Comparison of ENCODE assay signal across 18 cellular contexts in the genomic region with DNA sequence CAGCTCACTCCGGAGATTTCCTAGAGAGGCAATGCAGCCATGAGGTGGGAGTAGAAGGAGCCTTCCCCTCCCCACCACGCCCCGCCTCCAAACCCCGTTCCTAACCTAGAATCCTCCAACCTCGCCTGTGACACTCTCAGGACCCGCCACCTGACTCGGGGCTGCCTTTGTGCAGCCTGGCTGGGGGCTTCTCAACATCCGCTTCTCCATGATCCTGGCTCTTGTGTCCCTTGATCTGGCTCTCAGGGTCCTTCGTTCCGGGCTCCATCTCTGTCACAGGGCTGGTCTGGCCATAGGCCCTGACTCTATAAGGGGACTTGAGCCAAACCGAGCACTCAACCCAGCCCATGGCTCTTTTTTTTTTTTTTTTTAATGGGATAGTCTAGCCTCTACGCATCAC. TPM values are rescaled to one million over a fixed set of nuclear protein-coding genes. Genes with fewer than 3 reads are reported as not detected.
A peak's percentile ranks its signal among the peaks of the same experiment; 100 is the strongest.
DNase-seq lines count a peak whose midpoint lies in the region; TF ChIP-seq lines count a peak whose summit lies in the region.
"Had no signal": no experiment of that assay in that cellular context is flagged by ENCODE, and none has a peak within 500 bp of the region (broad histone marks: within the 10 kb centered on the region; RNA-seq: fewer than 3 reads in every experiment).

No MANE protein-coding gene starts in this region.

- no peaks in the 10 kb centered on the region for H3K79me1 ChIP-seq in H9 (ENCODE audit: insufficient read depth, low read depth, low read length, poor library complexity, severe bottlenecking)

- H3K4me2 ChIP-seq in H9 (ENCODE audit: insufficient read depth, insufficient read length, low read length) = no peak overlapping the region
- H3K4me2 ChIP-seq: A549; BLaER1 treated with 17β-estradiol and CSF1 and Interleukin-3, amounts not matched to agents 10 nM and 100 nM had no signal

- peaks cover 14% of the 10 kb centered on the region for H3K36me3 Mint-ChIP-seq in Caco-2 (ENCODE audit: insufficient read depth, unreplicated experiment)
- peaks cover 27 to 34% (median 31%) of the 10 kb centered on the region in 3 experiments for H3K36me3 Mint-ChIP-seq in H9 (ENCODE audit: insufficient read depth in 1 of 3, low read depth in 3 of 3)
- H3K36me3 Mint-ChIP-seq in neural crest cell (ENCODE audit: low read depth) = peaks cover 40% of the 10 kb centered on the region
- peaks cover 36% of the 10 kb centered on the region for H3K36me3 Mint-ChIP-seq in progenitor cell of endocrine pancreas (ENCODE audit: insufficient read depth)

- no peak overlapping the region for H3K18ac ChIP-seq in H9 (ENCODE audit: insufficient read length, low read depth, low read length)

- H4K20me1 ChIP-seq in H9 (ENCODE audit: control insufficient read depth, insufficient read depth, insufficient read length) = no peaks in the 10 kb centered on the region

- H3K14ac ChIP-seq in H9 (ENCODE audit: insufficient read depth, low read length) = no peak overlapping the region

- DNase-seq in Caco-2 (no peak), H9 (peak; percentile 23), neural crest cell (ENCODE audit: low read depth, low spot score) (no peak), progenitor cell of endocrine pancreas (ENCODE audit: low spot score, unreplicated experiment) (no peak), Peyer's patch (no peak), pons (ENCODE audit: low spot score) (no peak)
- no peak for DNase-seq in stimulated activated CD4-positive, alpha-beta T cell treated with anti-CD3 and anti-CD28 coated beads, Interleukin-12 subunit alpha, Interleukin-12 subunit beta, amount 100 ng/mL, for 4 hours
- DNase-seq: AML-193, DMS79 treated with DMSO at 0.1 percent for 48 hours, GF-D8 had no signal

- TF ChIP-seq POLR2A in Peyer's patch (IDR thresholded peaks at IDR 0.05) = no peak

- no peak overlapping the region for H3K23ac ChIP-seq in H9 (ENCODE audit: insufficient read length, low read depth, low read length)

- POLR2A ChIA-PET in Caco-2 (lab: Charles Lee) = no interaction called here

- H3K27ac ChIP-seq in H9 (ENCODE audit: insufficient read length, low read depth, low read length) = no peak overlapping the region
- no peak overlapping the region for H3K27ac ChIP-seq in Peyer's patch
- H3K27ac ChIP-seq: 22Rv1; A549; BLaER1 treated with 17β-estradiol and CSF1 and Interleukin-3, amounts not matched to agents 10 nM and 100 nM; C4-2B had no signal

- H3K4me1 Mint-ChIP-seq in Caco-2 (ENCODE audit: low read depth, unreplicated experiment) (no peaks in the 10 kb centered on the region), H9 (no peaks in the 10 kb centered on the region), neural crest cell (no peaks in the 10 kb centered on the region), progenitor cell of endocrine pancreas (ENCODE audit: low read depth) (peaks cover 6% of the 10 kb centered on the region)
- H3K4me1 Mint-ChIP-seq: B cell had no signal

- no CpG with 5 or more reads among the region's 12 CpGs for WGBS in H9 (ENCODE audit: extremely low coverage, insufficient read length, low lambda C conversion rate)

- no peak overlapping the region for H2BK12ac ChIP-seq in H9 (ENCODE audit: insufficient read length, low read depth, low read length)

- no peaks in the 10 kb centered on the region for H3K79me2 ChIP-seq in H9 (ENCODE audit: insufficient read depth, low read length)

- H3K9me3 ChIP-seq in Caco-2 (no peaks in the 10 kb centered on the region), H9 (ENCODE audit: control insufficient read depth, low read depth, low read length) (peaks cover 6% of the 10 kb centered on the region), Peyer's patch (no peaks in the 10 kb centered on the region)

- no peak overlapping the region for H2AFZ ChIP-seq in H9 (ENCODE audit: low read length)

- H2BK120ac ChIP-seq in H9 (ENCODE audit: low read depth, low read length, poor library complexity, severe bottlenecking) = no peak overlapping the region

- CTCF ChIA-PET in Caco-2 (lab: Charles Lee) = no interaction called here

- H2BK5ac ChIP-seq in H9 (ENCODE audit: insufficient read length, low read length) = no peak overlapping the region

- no peak overlapping the region for H3K4ac ChIP-seq in H9 (ENCODE audit: low read depth, low read length)

- H2AK5ac ChIP-seq in H9 (ENCODE audit: insufficient read length, low read length) = no peak overlapping the region

- H4K5ac ChIP-seq in H9 (ENCODE audit: insufficient read length, low read depth, low read length) = no peak overlapping the region

- no peak overlapping the region for H2BK20ac ChIP-seq in H9 (ENCODE audit: low read depth, low read length, poor library complexity, severe bottlenecking)

- no peaks in the 10 kb centered on the region; the same call in 1 of the 2 replicates for H3K4me1 ChIP-seq in Caco-2
- H3K4me1 ChIP-seq in H9 (ENCODE audit: insufficient read depth, low read length) = no peaks in the 10 kb centered on the region
- no peaks in the 10 kb centered on the region for H3K4me1 ChIP-seq in Peyer's patch
- H3K4me1 ChIP-seq: A549 had no signal

- H3K23me2 ChIP-seq in H9 (ENCODE audit: insufficient read length, low read depth, low read length, poor library complexity, severe bottlenecking) = no peaks in the 10 kb centered on the region

- H3T11ph ChIP-seq in H9 (ENCODE audit: low read length) = no peak overlapping the region

- H3K27me3 Mint-ChIP-seq in Caco-2 (ENCODE audit: insufficient read depth, unreplicated experiment) (no peaks in the 10 kb centered on the region), H9 (ENCODE audit: low read depth) (no peaks in the 10 kb centered on the region), neural crest cell (ENCODE audit: low read depth) (no peaks in the 10 kb centered on the region), progenitor cell of endocrine pancreas (no peaks in the 10 kb centered on the region)
- H3K27me3 Mint-ChIP-seq: B cell; CD4-positive, alpha-beta T cell had no signal

- intact Hi-C loops in Caco-2 (cut with micrococcal nuclease; ENCODE audit: unreplicated experiment) = no loop called here

- no peak overlapping the region for H3K4me3 Mint-ChIP-seq in Caco-2 (ENCODE audit: unreplicated experiment)
- H3K4me3 Mint-ChIP-seq in H9 = no peak overlapping the region
- no peak overlapping the region for H3K4me3 Mint-ChIP-seq in neural crest cell
- no peak overlapping the region for H3K4me3 Mint-ChIP-seq in progenitor cell of endocrine pancreas (ENCODE audit: low read depth)
- H3K4me3 Mint-ChIP-seq: B cell; CD4-positive, alpha-beta T cell; CD8-positive, alpha-beta T cell had no signal

- BruUV-seq in Caco-2 (replicated peaks; lab: Mats Ljungman, UMichigan) = no TSS peak

- H3K4me3 ChIP-seq in Caco-2 (ENCODE audit: low read depth, low read length) (no peak overlapping the region), Peyer's patch (no peak overlapping the region)
- H3K4me3 ChIP-seq: A549; BLaER1 treated with 17β-estradiol and CSF1 and Interleukin-3, amounts not matched to agents 10 nM and 100 nM had no signal

- H3K27me3 ChIP-seq in Caco-2 (replicated peaks; ENCODE audit: control insufficient read depth, insufficient read depth, low read length) = no peaks in the 10 kb centered on the region
- H3K27me3 ChIP-seq in H9 (ENCODE audit: insufficient read depth, low read length) = no peaks in the 10 kb centered on the region
- H3K27me3 ChIP-seq in Peyer's patch = no peaks in the 10 kb centered on the region
- H3K27me3 ChIP-seq: BLaER1 treated with 17β-estradiol and CSF1 and Interleukin-3, amounts not matched to agents 10 nM and 100 nM had no signal

- no peak overlapping the region for H2BK15ac ChIP-seq in H9 (ENCODE audit: low read depth, low read length)

- no peak overlapping the region for H4K91ac ChIP-seq in H9 (ENCODE audit: insufficient read length, low read depth, low read length)

- no peak overlapping the region for H4K8ac ChIP-seq in H9 (replicated peaks; ENCODE audit: insufficient read length, low read depth, low read length)

- peak overlapping the region; percentile 57 for H3K27ac Mint-ChIP-seq in Caco-2 (ENCODE audit: unreplicated experiment)
- no peak overlapping the region for H3K27ac Mint-ChIP-seq in H9
- H3K27ac Mint-ChIP-seq in neural crest cell (ENCODE audit: unreplicated experiment) = peak overlapping the region; percentile 39
- peak overlapping the region; percentile 46 for H3K27ac Mint-ChIP-seq in progenitor cell of endocrine pancreas
- H3K27ac Mint-ChIP-seq: B cell; CD4-positive, alpha-beta T cell; CD8-positive, alpha-beta T cell had no signal

- no peak overlapping the region for H3K56ac ChIP-seq in H9 (ENCODE audit: insufficient read length, low read depth, low read length)

- no peak overlapping the region for H3K9ac ChIP-seq in H9 (ENCODE audit: extremely low read depth, insufficient read length, low read length)
- H3K9ac ChIP-seq: BLaER1 treated with 17β-estradiol and CSF1 and Interleukin-3, amounts not matched to agents 10 nM and 100 nM had no signal

- TF ChIP-seq CTCF in Caco-2 (IDR thresholded peaks at IDR 0.05; ENCODE audit: insufficient read depth in 1 of 2, low read depth in 1 of 2, low read length in 1 of 2, severe bottlenecking in 1 of 2, unreplicated experiment in 1 of 2) (no peak), H9 (conservative IDR thresholded peaks at IDR 0.05) (no peak), neural crest cell (conservative IDR thresholded peaks at IDR 0.05) (no peak), progenitor cell of endocrine pancreas (IDR thresholded peaks at IDR 0.05; ENCODE audit: unreplicated experiment) (no peak), Peyer's patch (IDR thresholded peaks at IDR 0.05) (no peak)

- H3K9me3 Mint-ChIP-seq in Caco-2 (ENCODE audit: unreplicated experiment) = no peaks in the 10 kb centered on the region
- H3K9me3 Mint-ChIP-seq in H9 = peaks cover 20 to 22% of the 10 kb centered on the region in 2 experiments
- H3K9me3 Mint-ChIP-seq in neural crest cell = peaks cover 13% of the 10 kb centered on the region
- peaks cover 8% of the 10 kb centered on the region for H3K9me3 Mint-ChIP-seq in progenitor cell of endocrine pancreas (ENCODE audit: low read depth)
- H3K9me3 Mint-ChIP-seq: CD4-positive, alpha-beta T cell; CD8-positive, alpha-beta T cell had no signal

- H3K36me3 ChIP-seq in Caco-2 (ENCODE audit: control insufficient read depth, insufficient read depth, low read length) (no peaks in the 10 kb centered on the region; the same call in 1 of the 2 replicates), Peyer's patch (peaks cover 0 to 21% (median 0%) of the 10 kb centered on the region in 3 donors)

RNA-seq across cellular contexts. Expression of gene CDRT15, which starts 24.3 kb away (rescaled TPM):
- total RNA-seq in Caco-2 (2022) (not detected in 2 replicates), H9 (2021) (not detected in 2 replicates), neural crest cell (not detected in 2 replicates), progenitor cell of endocrine pancreas (not detected in 2 replicates), Peyer's patch (not detected)
- total RNA-seq: A172; B cell; CD4-positive, alpha-beta T cell; CD8-positive, alpha-beta T cell had no signal

Comparison
In these comparisons a context has a peak if more than half of its experiments do, and no peak if none do; other contexts are left out.
1. H3K27ac Mint-ChIP-seq: peak in Caco-2 (single experiment), neural crest cell (single experiment) and progenitor cell of endocrine pancreas (single experiment); none in H9 (0 of 3).